In genomic region chr18:2953935-2954641, GRCh38 we compare ENCODE assay signal across 22 cellular contexts. TPM values are rescaled to one million over a fixed set of nuclear protein-coding genes. Genes with fewer than 3 reads are reported as not detected.
DNase-seq lines count a peak whose midpoint lies in the region; ATAC-seq, FAIRE-seq and TF ChIP-seq lines count a peak whose summit lies in the region.
"Had no signal": no experiment of that assay in that cellular context is flagged by ENCODE, and none has a peak within 500 bp of the region (broad histone marks: within the 10 kb centered on the region; RNA-seq: fewer than 3 reads in every experiment).

No MANE protein-coding gene starts in this region.

- 46 to 76% (median 61%) methylated on average over 6 of the region's 6 CpGs for WGBS in small intestine, 3 donors

- no peaks in the 10 kb centered on the region for H3K27me3 ChIP-seq in small intestine (ENCODE audit: control insufficient read depth in 2 of 2, insufficient read depth in 2 of 2, low read length in 2 of 2)
- H3K27me3 ChIP-seq: BLaER1, dorsolateral prefrontal cortex, SJCRH30 had no signal

- ATAC-seq in T-helper 17 cell = no peak
- ATAC-seq in left colon = peak; percentile 85
- ATAC-seq: stimulated activated naive B cell treated with anti-CD40 and anti-IgM and Interleukin-4, amounts not matched to agents 10 μg/mL and 1 μg/mL and 100 μg/mL, for 72 hours had no signal

- no peak for DNase-seq in activated T-cell treated with anti-CD3 and anti-CD28 coated beads, Interleukin-2, amount 50 U/mL, for 24 hours
- DNase-seq in activated T-cell treated with anti-CD3 and anti-CD28 coated beads for 4 hours (no peak), T-helper 17 cell (no peak), left colon (no peak), small intestine (peak; percentile 71), EL (no peak), chondrocyte (ENCODE audit: low spot score) (no peak), occipital lobe (lab: John Stamatoyannopoulos, UW) (no peak)
- DNase-seq: ACHN; dorsolateral prefrontal cortex; HCEC 1CT; IMR-90; kidney glomerular epithelial cell; mammary epithelial cell; NCI-H1048; NCI-H187; NCI-H526; SJCRH30; stimulated activated naive B cell treated with anti-CD40 and anti-IgM and Interleukin-4, amounts not matched to agents 10 μg/mL and 1 μg/mL and 100 μg/mL, for 72 hours had no signal

- no peak overlapping the region for H3K4me3 Mint-ChIP-seq in activated T-cell treated with anti-CD3 and anti-CD28 coated beads, Interleukin-2, amount 50 U/mL, for 24 hours
- no peak overlapping the region for H3K4me3 Mint-ChIP-seq in T-helper 17 cell
- no peak overlapping the region for H3K4me3 Mint-ChIP-seq in chondrocyte (ENCODE audit: unreplicated experiment)
- H3K4me3 Mint-ChIP-seq: stimulated activated naive B cell treated with anti-CD40 and anti-IgM and Interleukin-4, amounts not matched to agents 10 μg/mL and 1 μg/mL and 100 μg/mL, for 72 hours had no signal

- no peaks in the 10 kb centered on the region for H3K27me3 Mint-ChIP-seq in activated T-cell treated with anti-CD3 and anti-CD28 coated beads, Interleukin-2, amount 50 U/mL, for 24 hours
- H3K27me3 Mint-ChIP-seq in T-helper 17 cell = no peaks in the 10 kb centered on the region
- no peaks in the 10 kb centered on the region for H3K27me3 Mint-ChIP-seq in chondrocyte (ENCODE audit: low read depth)
- H3K27me3 Mint-ChIP-seq: stimulated activated naive B cell treated with anti-CD40 and anti-IgM and Interleukin-4, amounts not matched to agents 10 μg/mL and 1 μg/mL and 100 μg/mL, for 72 hours had no signal

- H3K27ac Mint-ChIP-seq in activated T-cell treated with anti-CD3 and anti-CD28 coated beads, Interleukin-2, amount 50 U/mL, for 24 hours = peak overlapping the region; percentile 75
- H3K27ac Mint-ChIP-seq in T-helper 17 cell (peak overlapping the region; percentile 99), chondrocyte (ENCODE audit: unreplicated experiment) (no peak overlapping the region)
- H3K27ac Mint-ChIP-seq: stimulated activated naive B cell treated with anti-CD40 and anti-IgM and Interleukin-4, amounts not matched to agents 10 μg/mL and 1 μg/mL and 100 μg/mL, for 72 hours had no signal

- intact Hi-C loops in left colon (cut with DNase I, micrococcal nuclease) = no loop called here

- no peaks in the 10 kb centered on the region for H3K9me3 Mint-ChIP-seq in activated T-cell treated with anti-CD3 and anti-CD28 coated beads, Interleukin-2, amount 50 U/mL, for 24 hours
- H3K9me3 Mint-ChIP-seq in chondrocyte (ENCODE audit: low read depth) = no peaks in the 10 kb centered on the region
- H3K9me3 Mint-ChIP-seq: stimulated activated naive B cell treated with anti-CD40 and anti-IgM and Interleukin-4, amounts not matched to agents 10 μg/mL and 1 μg/mL and 100 μg/mL, for 72 hours had no signal

- no peak for TF ChIP-seq CTCF in chondrocyte (IDR thresholded peaks at IDR 0.05)

- no peak overlapping the region for H3K4me3 ChIP-seq in small intestine (ENCODE audit: low read depth in 1 of 2, low read length in 2 of 2)
- H3K4me3 ChIP-seq: BLaER1, dorsolateral prefrontal cortex, SJCRH30, smooth muscle cell, thoracic aorta had no signal

- H3K4me1 Mint-ChIP-seq in activated T-cell treated with anti-CD3 and anti-CD28 coated beads, Interleukin-2, amount 50 U/mL, for 24 hours (ENCODE audit: low read depth) = peaks cover 85% of the 10 kb centered on the region
- H3K4me1 Mint-ChIP-seq in T-helper 17 cell (peaks cover 42% of the 10 kb centered on the region), chondrocyte (ENCODE audit: low read depth) (peaks cover 12% of the 10 kb centered on the region)

- no peak overlapping the region for H3K27ac ChIP-seq in small intestine (ENCODE audit: low read depth in 1 of 2, low read length in 1 of 2)
- H3K27ac ChIP-seq: BLaER1, SJCRH30, thoracic aorta had no signal

- H3K4me1 ChIP-seq in small intestine (ENCODE audit: control insufficient read depth in 2 of 2, insufficient read depth in 1 of 2, low read depth in 1 of 2, low read length in 1 of 2) = peaks cover 3 to 7% of the 10 kb centered on the region in 2 donors
- H3K4me1 ChIP-seq: SJCRH30 had no signal

- peaks cover 96% of the 10 kb centered on the region for H3K36me3 Mint-ChIP-seq in activated T-cell treated with anti-CD3 and anti-CD28 coated beads, Interleukin-2, amount 50 U/mL, for 24 hours (ENCODE audit: low read depth)
- H3K36me3 Mint-ChIP-seq in T-helper 17 cell (ENCODE audit: low read depth) (peaks cover 9% of the 10 kb centered on the region), chondrocyte (ENCODE audit: low read depth) (peaks cover 40% of the 10 kb centered on the region)

- FAIRE-seq in small intestine (lab: Jason Lieb, UNC) = no peak

- H3K36me3 ChIP-seq in small intestine (ENCODE audit: control insufficient read depth in 2 of 2, insufficient read depth in 2 of 2, low read length in 2 of 2) = peaks cover 7 to 32% of the 10 kb centered on the region in 2 donors

- H3K9me3 ChIP-seq in T-helper 17 cell (ENCODE audit: control insufficient read depth, low read length, poor library complexity, severe bottlenecking) = no peaks in the 10 kb centered on the region
- no peaks in the 10 kb centered on the region for H3K9me3 ChIP-seq in small intestine (ENCODE audit: control insufficient read depth, low read depth)
- H3K9me3 ChIP-seq: BLaER1, SJCRH30, thoracic aorta had no signal

RNA-seq across cellular contexts. Expression of gene LPIN2, which starts 58.9 kb away (rescaled TPM):
- 10 to 100 TPM; 75.8 to 84.8 TPM for total RNA-seq in T-helper 17 cell
- 10 to 100 TPM; 40.5 to 58.5 TPM for total RNA-seq in left colon
- polyA plus RNA-seq in small intestine = 10 to 100 TPM; 20.0 to 91.5 (median 63.0) TPM
- total RNA-seq in chondrocyte = 30.3 to 38.7 TPM (median 38.6 TPM) in 3 replicates
- 39.9 TPM for total RNA-seq in occipital lobe
